22 cellular contexts compared by ENCODE assay signal in genomic region chr1:111252786-111253185, GRCh38. TPM values are rescaled to one million over a fixed set of nuclear protein-coding genes. Genes with fewer than 3 reads are reported as not detected.
DNase-seq lines count a peak whose midpoint lies in the region; ATAC-seq and TF ChIP-seq lines count a peak whose summit lies in the region.
"Had no signal": no experiment of that assay in that cellular context is flagged by ENCODE, and none has a peak within 500 bp of the region (broad histone marks: within the 10 kb centered on the region; RNA-seq: fewer than 3 reads in every experiment).

No MANE protein-coding gene starts in this region.

- in situ Hi-C loops in ACHN (cut with HindIII; ENCODE audit: low pct_ligation_motif_present, low pct_unique_long_range_greater_than_20kb, low sequenced_read_pairs) = no loop called here

- H3K79me2 ChIP-seq in parathyroid adenoma = no peaks in the 10 kb centered on the region

- H3K27me3 ChIP-seq in parathyroid adenoma (ENCODE audit: control insufficient read depth, insufficient read depth, low read length) = no peaks in the 10 kb centered on the region
- H3K27me3 ChIP-seq in thyroid gland = no peaks in the 10 kb centered on the region
- H3K27me3 ChIP-seq: BLaER1 had no signal

- peak overlapping the region; percentile 9 for H3K4me2 ChIP-seq in parathyroid adenoma (ENCODE audit: low read length)
- H3K4me2 ChIP-seq: A549, BLaER1 had no signal

- intact Hi-C loops in thyroid gland (cut with DNase I) = no loop called here

- CTCF ChIA-PET in HEK293T (lab: Yijun Ruan, JAX) = no interaction called here

- no peak overlapping the region for H2AFZ ChIP-seq in parathyroid adenoma

- H3K4me1 ChIP-seq in parathyroid adenoma = peaks cover 36% of the 10 kb centered on the region
- peaks cover 6 to 7% of the 10 kb centered on the region in 2 donors for H3K4me1 ChIP-seq in thyroid gland
- H3K4me1 ChIP-seq: A549, BLaER1 had no signal

- no peak overlapping the region for H3K9ac ChIP-seq in parathyroid adenoma
- H3K9ac ChIP-seq: BLaER1 had no signal

- H3K9me3 ChIP-seq in parathyroid adenoma (ENCODE audit: control insufficient read depth, low read length) = no peaks in the 10 kb centered on the region
- H3K9me3 ChIP-seq in thyroid gland = no peaks in the 10 kb centered on the region
- H3K9me3 ChIP-seq: A549, BLaER1 had no signal

- peak; percentile 4 for DNase-seq in ACHN
- peak; percentile 53 for DNase-seq in globus pallidus (ENCODE audit: low spot score)
- DNase-seq in thyroid gland = peak; percentile 22 to 30
- no peak for DNase-seq in HEK293T (ENCODE audit: extremely low spot score)
- DNase-seq in hepatic stellate cell (ENCODE audit: low spot score) = no peak
- DNase-seq: CD4-positive, alpha-beta memory T cell; DMS 273 treated with DMSO at 0.1 percent for 48 hours; DMS53; DND-41; EL; GOT3; H7; KG1 had no signal

- POLR2A ChIA-PET in HEK293T (lab: Yijun Ruan, JAX) = no interaction called here

- H3K4me3 ChIP-seq in parathyroid adenoma (ENCODE audit: low read depth, low read length) (no peak overlapping the region), thyroid gland (replicated peaks in 1 of 3) (no peak overlapping the region)
- H3K4me3 ChIP-seq: A549, BLaER1, GM12878 had no signal

- no peaks in the 10 kb centered on the region for H3K36me3 ChIP-seq in parathyroid adenoma (ENCODE audit: control insufficient read depth, insufficient read depth, low read length)
- no peaks in the 10 kb centered on the region for H3K36me3 ChIP-seq in thyroid gland
- H3K36me3 ChIP-seq: BLaER1 had no signal

- no peak for TF ChIP-seq POLR2A in thyroid gland (IDR thresholded peaks at IDR 0.05)

- TF ChIP-seq CTCF in parathyroid adenoma (IDR thresholded peaks at IDR 0.05) (no peak), thyroid gland (IDR thresholded peaks at IDR 0.05) (no peak)

- WGBS in thyroid gland, 2 donors = 37 to 39% methylated on average over 2 of the region's 2 CpGs

- ATAC-seq in HG03460 (IDR thresholded peaks at IDR 0.05; ENCODE audit: unreplicated experiment) = no peak
- ATAC-seq: A549, GM12878, HCT116 had no signal

- H3K27ac ChIP-seq in parathyroid adenoma (peak overlapping the region; percentile 94), thyroid gland (peak overlapping the region in 1 of 3 donors; percentile 51)
- H3K27ac ChIP-seq: 22Rv1, A549, BLaER1 had no signal

TF ChIP-seq in HEK293T, 16 proteins besides CTCF, POLR2A, EP300 and RAD21:
- TF ChIP-seq TARDBP (IDR thresholded peaks at IDR 0.05) (no peak), LEF1 (IDR thresholded peaks at IDR 0.05; ENCODE audit: borderline replicate concordance) (no peak), ARNT (IDR thresholded peaks at IDR 0.05) (no peak), FOXK2 (IDR thresholded peaks at IDR 0.05) (no peak), L3MBTL2 (conservative IDR thresholded peaks at IDR 0.05) (no peak), ZNF384 (IDR thresholded peaks at IDR 0.05) (no peak), CTBP1 (IDR thresholded peaks at IDR 0.05; ENCODE audit: borderline replicate concordance) (no peak), FOXA1 (IDR thresholded peaks at IDR 0.05) (no peak)

RNA-seq across cellular contexts. Expression of gene CHI3L2, which starts 25.3 kb away (rescaled TPM):
- total RNA-seq in thyroid gland = 10 to 100 TPM in 2 of 4 donors, 1 to 10 TPM in 2; 4.2 to 25.7 (median 11.8) TPM
- total RNA-seq: G401, H7, HT-29 had no signal

RNA-seq across cellular contexts. Expression of gene CHIA, which starts 37.9 kb away (rescaled TPM):
- total RNA-seq in thyroid gland = not detected
- total RNA-seq: CD4-positive, alpha-beta memory T cell; G401; GM12878; H7; HT-29 had no signal

RNA-seq across cellular contexts. Expression of gene DENND2D, which starts 52.3 kb away (rescaled TPM):
- 10 to 100 TPM; 45.1 to 53.3 (median 49.4) TPM for total RNA-seq in thyroid gland
- total RNA-seq: G401, H7 had no signal

Comparison
In these comparisons a context has a peak if more than half of its experiments do, and no peak if none do; other contexts are left out.
1. DNase-seq: peak in ACHN (single experiment), globus pallidus (single experiment) and thyroid gland (2 of 2); none in HEK293T (single experiment) and hepatic stellate cell (single experiment).